In the genomic region with DNA sequence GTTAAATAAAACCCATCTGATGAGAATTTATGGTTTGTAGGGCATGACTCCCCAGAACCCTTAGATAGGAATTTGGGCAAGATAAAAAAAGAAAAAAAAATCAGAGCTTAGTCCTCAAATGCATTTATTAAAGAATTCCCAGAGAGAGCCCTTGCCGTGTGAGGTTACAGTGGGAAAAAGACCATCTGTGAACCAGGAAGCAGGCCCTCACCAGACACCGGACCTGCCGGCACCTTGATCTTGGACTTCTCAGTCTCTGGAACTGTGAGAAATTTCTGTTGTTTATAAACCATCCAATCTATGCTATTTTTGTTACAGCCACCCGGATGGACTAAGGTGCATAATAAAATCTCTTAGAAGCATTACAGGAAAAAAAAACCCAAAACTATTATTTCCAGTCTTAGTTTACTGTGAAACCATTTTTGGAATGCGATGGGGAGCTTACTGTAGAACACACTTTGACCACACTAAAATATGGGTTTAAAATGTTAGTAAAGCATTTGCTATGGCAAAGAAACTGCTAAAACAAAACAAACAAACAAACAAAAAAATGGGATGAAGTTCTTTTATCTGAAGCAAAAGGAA, we compare ENCODE assay signal across 17 cellular contexts.
"Had no signal": no experiment of that assay in that cellular context is flagged by ENCODE, and none has a peak within 500 bp of the region (broad histone marks: within the 10 kb centered on the region; RNA-seq: fewer than 3 reads in every experiment).

No MANE protein-coding gene starts in this region.

- H3K4me2 ChIP-seq: hepatocyte had no signal

- H3K27ac ChIP-seq: cardiac muscle cell, hepatocyte, left lung, psoas muscle, right lobe of liver, suprapubic skin had no signal

- H3K4me3 Mint-ChIP-seq: activated CD4-positive, alpha-beta T cell treated with anti-CD3 and anti-CD28 coated beads, Interleukin-2, amount 10 ng/mL, durations not matched to agents 7 days and 5 days; activated naive CD8-positive, alpha-beta T cell treated with anti-CD3 and anti-CD28 coated beads, Interleukin-2, amount 10 ng/mL, durations not matched to agents 7 days and 5 days; nephron; stimulated activated naive CD8-positive, alpha-beta T cell treated with anti-CD3 and anti-CD28 coated beads, Interleukin-15, Interleukin-2, amounts not matched to agents 100 ng/mL and 50 ng/mL, for 24 hours; T-helper 2 cell treated with Interferon-gamma antibody and Interleukin-4, amounts not matched to agents 5 μg/mL and 100 μg/mL, for 36 hours had no signal

- H3K36me3 ChIP-seq: cardiac muscle cell, left lung, right lobe of liver, suprapubic skin had no signal

- H3K27me3 ChIP-seq: cardiac muscle cell, hepatocyte, left lung, right lobe of liver, suprapubic skin had no signal

- H3K79me2 ChIP-seq: hepatocyte had no signal

- H3K9me3 ChIP-seq: right lobe of liver, suprapubic skin had no signal

- H3K4me1 Mint-ChIP-seq: activated CD4-positive, alpha-beta T cell treated with anti-CD3 and anti-CD28 coated beads, Interleukin-2, amount 10 ng/mL, durations not matched to agents 7 days and 5 days; activated naive CD8-positive, alpha-beta T cell treated with anti-CD3 and anti-CD28 coated beads, Interleukin-2, amount 10 ng/mL, durations not matched to agents 7 days and 5 days; nephron had no signal

- H3K27ac Mint-ChIP-seq: activated CD4-positive, alpha-beta T cell treated with anti-CD3 and anti-CD28 coated beads, Interleukin-2, amount 10 ng/mL, durations not matched to agents 7 days and 5 days; activated naive CD8-positive, alpha-beta T cell treated with anti-CD3 and anti-CD28 coated beads, Interleukin-2, amount 10 ng/mL, durations not matched to agents 7 days and 5 days; nephron; stimulated activated naive CD8-positive, alpha-beta T cell treated with anti-CD3 and anti-CD28 coated beads, Interleukin-15, Interleukin-2, amounts not matched to agents 100 ng/mL and 50 ng/mL, for 24 hours; T-helper 2 cell treated with Interferon-gamma antibody and Interleukin-4, amounts not matched to agents 5 μg/mL and 100 μg/mL, for 36 hours had no signal

- DNase-seq: activated CD4-positive, alpha-beta T cell treated with anti-CD3 and anti-CD28 coated beads, Interleukin-2, amount 10 ng/mL, durations not matched to agents 7 days and 5 days; activated gamma-delta T cell treated with Interleukin-2 at 50 U/mL for 16 hours; activated naive CD8-positive, alpha-beta T cell treated with anti-CD3 and anti-CD28 coated beads, Interleukin-2, amount 10 ng/mL, durations not matched to agents 7 days and 5 days; aorta; kidney; left lung; mammary epithelial cell; occipital lobe; psoas muscle; right lobe of liver; trophoblast cell had no signal

- H3K9me3 Mint-ChIP-seq: nephron had no signal

- H3K4me1 ChIP-seq: left lung, psoas muscle, suprapubic skin had no signal

- H2AFZ ChIP-seq: hepatocyte had no signal

- H3K27me3 Mint-ChIP-seq: activated naive CD8-positive, alpha-beta T cell treated with anti-CD3 and anti-CD28 coated beads, Interleukin-2, amount 10 ng/mL, durations not matched to agents 7 days and 5 days; stimulated activated naive CD8-positive, alpha-beta T cell treated with anti-CD3 and anti-CD28 coated beads, Interleukin-15, Interleukin-2, amounts not matched to agents 100 ng/mL and 50 ng/mL, for 24 hours had no signal

- H3K4me3 ChIP-seq: cardiac muscle cell, hepatocyte, left lung, psoas muscle, right lobe of liver, suprapubic skin had no signal
